ENCODE assay signal across 32 cellular contexts in genomic region chr7:45193868-45194267, GRCh38. TPM values are rescaled to one million over a fixed set of nuclear protein-coding genes. Genes with fewer than 3 reads are reported as not detected.
"Had no signal": no experiment of that assay in that cellular context is flagged by ENCODE, and none has a peak within 500 bp of the region (broad histone marks: within the 10 kb centered on the region; RNA-seq: fewer than 3 reads in every experiment).

No MANE protein-coding gene starts in this region.

- H3K4me1 ChIP-seq: esophagus squamous epithelium had no signal

- H3K27ac Mint-ChIP-seq: activated CD4-positive, alpha-beta memory T cell treated with anti-CD3 and anti-CD28 coated beads, Interleukin-2, amount 10 ng/mL, durations not matched to agents 7 days and 5 days; activated CD4-positive, alpha-beta T cell treated with anti-CD3 and anti-CD28 coated beads, Interleukin-2, amount 10 ng/mL, durations not matched to agents 7 days and 5 days; activated naive CD8-positive, alpha-beta T cell; activated T-helper 1 cell treated with anti-CD3 and anti-CD28 coated beads, Interleukin-12 subunit alpha, Interleukin-12 subunit beta, Interleukin-2, Interleukin-4 antibody, amounts not matched to agents 30 ng/mL and 10 ng/mL and 1 ng/mL, durations not matched to agents 14 hours and 24 hours and 36 hours; activated T-helper 2 cell treated with anti-CD3 and anti-CD28 coated beads, Interferon-gamma antibody, Interleukin-2, Interleukin-4, amounts not matched to agents 10 μg/mL and 5 μg/mL and 100 μg/mL, durations not matched to agents 14 hours and 24 hours and 36 hours; effector memory CD8-positive, alpha-beta T cell had no signal

- H3K9me3 ChIP-seq: esophagus squamous epithelium, gastroesophageal sphincter had no signal

- H3K27me3 ChIP-seq: brain microvascular endothelial cell, esophagus squamous epithelium, gastroesophageal sphincter, heart right ventricle had no signal

- H3K4me3 Mint-ChIP-seq: activated CD4-positive, alpha-beta memory T cell treated with anti-CD3 and anti-CD28 coated beads, Interleukin-2, amount 10 ng/mL, durations not matched to agents 7 days and 5 days; activated CD4-positive, alpha-beta T cell treated with anti-CD3 and anti-CD28 coated beads, Interleukin-2, amount 10 ng/mL, durations not matched to agents 7 days and 5 days; activated naive CD8-positive, alpha-beta T cell; activated T-helper 1 cell treated with anti-CD3 and anti-CD28 coated beads, Interleukin-12 subunit alpha, Interleukin-12 subunit beta, Interleukin-2, Interleukin-4 antibody, amounts not matched to agents 30 ng/mL and 10 ng/mL and 1 ng/mL, durations not matched to agents 14 hours and 24 hours and 36 hours; effector memory CD8-positive, alpha-beta T cell had no signal

- H3K4me3 ChIP-seq: esophagus squamous epithelium, gastroesophageal sphincter, heart right ventricle had no signal

- H3K9me3 Mint-ChIP-seq: effector memory CD8-positive, alpha-beta T cell had no signal

- H3K27ac ChIP-seq: brain microvascular endothelial cell, epithelial cell of prostate, esophagus squamous epithelium, gastroesophageal sphincter had no signal

- H3K36me3 ChIP-seq: brain microvascular endothelial cell, esophagus squamous epithelium, gastroesophageal sphincter, heart right ventricle had no signal

- DNase-seq: activated CD4-positive, alpha-beta memory T cell treated with anti-CD3 and anti-CD28 coated beads, Interleukin-2, amount 10 ng/mL, durations not matched to agents 7 days and 5 days; activated CD4-positive, alpha-beta T cell treated with anti-CD3 and anti-CD28 coated beads for 1 hour; activated CD4-positive, alpha-beta T cell treated with anti-CD3 and anti-CD28 coated beads for 4 hours; activated CD4-positive, alpha-beta T cell treated with anti-CD3 and anti-CD28 coated beads, Interleukin-2, amount 10 ng/mL, durations not matched to agents 7 days and 5 days; activated CD4-positive, alpha-beta T cell treated with anti-CD3 and anti-CD28 coated beads, Interleukin-2, amount 50 U/mL, for 4 hours; activated gamma-delta T cell treated with Interleukin-2 at 50 U/mL for 16 hours; activated naive CD4-positive, alpha-beta T cell treated with anti-CD3 and anti-CD28 coated beads, Interleukin-2, amount 50 U/mL, for 16 hours; activated naive CD4-positive, alpha-beta T cell treated with Interleukin-2 at 50 U/mL for 16 hours; activated T-cell treated with anti-CD3 and anti-CD28 coated beads, Interleukin-2, amount 50 U/mL, for 1 hour; amniotic stem cell; brain microvascular endothelial cell; caudate nucleus; cortex of kidney; dermis blood vessel endothelial cell; effector CD4-positive, alpha-beta T cell; effector memory CD8-positive, alpha-beta T cell; esophagus squamous epithelium; foreskin melanocyte; heart right ventricle; T-helper 2 cell had no signal

- ATAC-seq: effector memory CD8-positive, alpha-beta T cell; gastroesophageal sphincter had no signal

RNA-seq across cellular contexts. Expression of gene RAMP3, which starts 36.3 kb away (rescaled TPM):
- total RNA-seq: activated CD4-positive, alpha-beta memory T cell treated with anti-CD3 and anti-CD28 coated beads, Interleukin-2, amount 10 ng/mL, durations not matched to agents 7 days and 5 days; activated CD4-positive, alpha-beta T cell treated with anti-CD3 and anti-CD28 coated beads, Interleukin-2, amount 10 ng/mL, durations not matched to agents 7 days and 5 days; activated T-helper 1 cell treated with anti-CD3 and anti-CD28 coated beads, Interleukin-12 subunit alpha, Interleukin-12 subunit beta, Interleukin-2, Interleukin-4 antibody, amounts not matched to agents 30 ng/mL and 10 ng/mL and 1 ng/mL, durations not matched to agents 14 hours and 24 hours and 36 hours; astrocyte; bronchial epithelial cell; chondrocyte; endothelial cell of umbilical vein; fibroblast of villous mesenchyme; glomerular endothelial cell; T-helper 1 cell treated with Interleukin-12 subunit alpha and Interleukin-12 subunit beta and Interleukin-4 antibody, amounts not matched to agents 30 ng/mL and 1 ng/mL, for 36 hours had no signal
